In genomic region chr20:44479643-44480042, GRCh38 we compare ENCODE assay signal across 23 cellular contexts.
"Had no signal": no experiment of that assay in that cellular context is flagged by ENCODE, and none has a peak within 500 bp of the region (broad histone marks: within the 10 kb centered on the region; RNA-seq: fewer than 3 reads in every experiment).

No MANE protein-coding gene starts in this region.

- H3K9me3 ChIP-seq: esophagus squamous epithelium, left lung, tibial artery had no signal

- DNase-seq: activated CD4-positive, alpha-beta memory T cell treated with anti-CD3 and anti-CD28 coated beads, Interleukin-2, amount 10 ng/mL, durations not matched to agents 7 days and 5 days; activated CD4-positive, alpha-beta T cell treated with anti-CD3 and anti-CD28 coated beads for 4 hours; activated CD8-positive, alpha-beta memory T cell treated with anti-CD3 and anti-CD28 coated beads, Interleukin-2, amount 10 ng/mL, durations not matched to agents 7 days and 5 days; activated naive CD4-positive, alpha-beta T cell; activated naive CD8-positive, alpha-beta T cell treated with anti-CD3 and anti-CD28 coated beads, Interleukin-2, amount 10 ng/mL, durations not matched to agents 7 days and 5 days; amygdala; dermis blood vessel endothelial cell; effector memory CD4-positive, alpha-beta T cell; esophagus squamous epithelium; glutamatergic neuron; kidney; left lung; mammary epithelial cell; stimulated activated CD4-positive, alpha-beta T cell treated with anti-CD3 and anti-CD28 coated beads, Interleukin-12 subunit alpha, Interleukin-12 subunit beta, amount 100 ng/mL, for 4 hours; stimulated activated CD4-positive, alpha-beta T cell treated with anti-CD3 and anti-CD28 coated beads, Interleukin-1b, Interleukin-23, amount 100 ng/mL, for 48 hours; stimulated activated CD8-positive, alpha-beta memory T cell treated with anti-CD3 and anti-CD28 coated beads, Interleukin-4, amount 100 ng/mL, for 48 hours; stimulated activated naive CD8-positive, alpha-beta T cell treated with anti-CD3 and anti-CD28 coated beads, Interleukin-15, Interleukin-2, amounts not matched to agents 100 U/mL and 50 U/mL, for 24 hours; substantia nigra; tibial artery had no signal

- H3K9me3 Mint-ChIP-seq: activated CD4-positive, alpha-beta memory T cell treated with anti-CD3 and anti-CD28 coated beads, Interleukin-2, amount 10 ng/mL, durations not matched to agents 7 days and 5 days; activated naive CD8-positive, alpha-beta T cell treated with anti-CD3 and anti-CD28 coated beads, Interleukin-2, amount 10 ng/mL, durations not matched to agents 7 days and 5 days; activated T-helper 17 cell treated with anti-CD3 and anti-CD28 coated beads, Interleukin-2, amount 50 U/mL, for 72 hours; WTC11 had no signal

- H3K4me3 ChIP-seq: cardiac muscle cell, esophagus squamous epithelium, left lung, tibial artery had no signal

- H3K27ac Mint-ChIP-seq: activated CD4-positive, alpha-beta memory T cell treated with anti-CD3 and anti-CD28 coated beads, Interleukin-2, amount 10 ng/mL, durations not matched to agents 7 days and 5 days; activated CD8-positive, alpha-beta memory T cell treated with anti-CD3 and anti-CD28 coated beads, Interleukin-2, amount 10 ng/mL, durations not matched to agents 7 days and 5 days; activated naive CD8-positive, alpha-beta T cell treated with anti-CD3 and anti-CD28 coated beads, Interleukin-2, amount 10 ng/mL, durations not matched to agents 7 days and 5 days; activated T-helper 17 cell treated with anti-CD3 and anti-CD28 coated beads, Interleukin-2, amount 50 U/mL, for 72 hours; progenitor cell of endocrine pancreas; WTC11 had no signal

- H3K4me3 Mint-ChIP-seq: activated CD4-positive, alpha-beta memory T cell treated with anti-CD3 and anti-CD28 coated beads, Interleukin-2, amount 10 ng/mL, durations not matched to agents 7 days and 5 days; activated CD8-positive, alpha-beta memory T cell treated with anti-CD3 and anti-CD28 coated beads, Interleukin-2, amount 10 ng/mL, durations not matched to agents 7 days and 5 days; activated naive CD8-positive, alpha-beta T cell treated with anti-CD3 and anti-CD28 coated beads, Interleukin-2, amount 10 ng/mL, durations not matched to agents 7 days and 5 days; activated T-helper 17 cell treated with anti-CD3 and anti-CD28 coated beads, Interleukin-2, amount 50 U/mL, for 72 hours; WTC11 had no signal

- H3K27ac ChIP-seq: cardiac muscle cell, esophagus squamous epithelium, left lung, tibial artery had no signal

- H3K27me3 Mint-ChIP-seq: activated CD4-positive, alpha-beta memory T cell treated with anti-CD3 and anti-CD28 coated beads, Interleukin-2, amount 10 ng/mL, durations not matched to agents 7 days and 5 days; activated CD8-positive, alpha-beta memory T cell treated with anti-CD3 and anti-CD28 coated beads, Interleukin-2, amount 10 ng/mL, durations not matched to agents 7 days and 5 days; activated naive CD8-positive, alpha-beta T cell treated with anti-CD3 and anti-CD28 coated beads, Interleukin-2, amount 10 ng/mL, durations not matched to agents 7 days and 5 days; activated T-helper 17 cell treated with anti-CD3 and anti-CD28 coated beads, Interleukin-2, amount 50 U/mL, for 72 hours; progenitor cell of endocrine pancreas had no signal

- ATAC-seq: activated CD8-positive, alpha-beta memory T cell treated with anti-CD3 and anti-CD28 coated beads, Interleukin-2, amount 10 ng/mL, durations not matched to agents 7 days and 5 days; activated T-helper 17 cell treated with anti-CD3 and anti-CD28 coated beads, Interleukin-2, amount 50 U/mL, for 72 hours; left lung; stimulated activated naive CD8-positive, alpha-beta T cell treated with anti-CD3 and anti-CD28 coated beads, Interleukin-15, Interleukin-2, amounts not matched to agents 100 U/mL and 50 U/mL, for 24 hours; WTC11 had no signal

- H3K27me3 ChIP-seq: cardiac muscle cell, esophagus squamous epithelium, left lung, tibial artery had no signal
